In genomic region chr9:89282248-89282968, GRCh38 we compare ENCODE assay signal across 8 cellular contexts. TPM values are rescaled to one million over a fixed set of nuclear protein-coding genes. Genes with fewer than 3 reads are reported as not detected.
DNase-seq lines count a peak whose midpoint lies in the region; ATAC-seq and TF ChIP-seq lines count a peak whose summit lies in the region.
"Not testable (repeated sequence)": the region's sequence is repeated elsewhere in the genome, so short reads cannot be mapped to it uniquely, and the experiment has no call there.

No MANE protein-coding gene starts in this region.

- not testable (repeated sequence) for H3K4me2 ChIP-seq in IMR-90 (ENCODE audit: low read depth, low read length)

- in situ Hi-C loops in IMR-90 (cut with MboI; ENCODE audit: low sequenced_read_pairs), result not testable (repeated sequence)
- in situ Hi-C loops in astrocyte of the cerebellum (cut with HindIII; ENCODE audit: low sequenced_read_pairs), result loop anchor here (5.0 kb wide), 2 partner anchors 45 to 105 kb away; partner anchors contain the start of gene SHC3

- not testable (repeated sequence) for H3K56ac ChIP-seq in IMR-90 (ENCODE audit: extremely low read depth, insufficient read depth, low read length)

- not testable (repeated sequence) for H2AK5ac ChIP-seq in IMR-90 (ENCODE audit: low read depth, low read length)

- H3K27ac ChIP-seq in IMR-90 (ENCODE audit: insufficient read depth, low read length); rectal smooth muscle tissue (ENCODE audit: low read depth, low read length); testis: not testable (repeated sequence)
- H3K27ac ChIP-seq in WERI-Rb-1, result peak overlapping the region; percentile 41

- POLR2A ChIA-PET in IMR-90 (lab: Charles Lee; ENCODE audit: unreplicated experiment), result not testable (repeated sequence)

- not testable (repeated sequence) for TF ChIP-seq RAD21 in IMR-90 (IDR thresholded peaks at IDR 0.05; ENCODE audit: low read length)

- not testable (repeated sequence) for H3K79me1 ChIP-seq in IMR-90 (ENCODE audit: low read depth in 1 of 2, low read length in 2 of 2)

- not testable (repeated sequence) for H3K9ac ChIP-seq in IMR-90 (ENCODE audit: low read depth, low read length); rectal smooth muscle tissue (ENCODE audit: low read length)

- peak; percentile 47 for ATAC-seq in IMR-90 (ENCODE audit: low read depth)

- not testable (repeated sequence) for H3K4me1 ChIP-seq in BE2C; IMR-90 (ENCODE audit: control insufficient read depth, insufficient read depth, low read length); rectal smooth muscle tissue (ENCODE audit: control insufficient read depth, insufficient read depth, low read length); testis

- CTCF ChIA-PET in IMR-90 (lab: Yijun Ruan, JAX), result interaction anchor here (0.6 kb wide), 2 partner anchors 39 to 766 kb away, joined by 3 to 4 read pairs; no protein-coding TSS in a partner anchor

- dilution Hi-C loops in IMR-90 (cut with HindIII; ENCODE audit: low sequenced_read_pairs, unreplicated experiment), result not testable (repeated sequence)

- H2BK20ac ChIP-seq in IMR-90 (ENCODE audit: low read depth, low read length), result not testable (repeated sequence)

- H2AK9ac ChIP-seq in IMR-90 (replicated peaks; ENCODE audit: low read depth, low read length, poor library complexity), result not testable (repeated sequence)

- H3K14ac ChIP-seq in IMR-90 (replicated peaks; ENCODE audit: low read depth, low read length), result not testable (repeated sequence)

- H3K36me3 ChIP-seq in BE2C; IMR-90 (ENCODE audit: control insufficient read depth, insufficient read depth, low read length); WERI-Rb-1; rectal smooth muscle tissue (ENCODE audit: control insufficient read depth, insufficient read depth, low read length); testis (ENCODE audit: low read depth, missing control alignments): not testable (repeated sequence)

- H3K23ac ChIP-seq in IMR-90 (ENCODE audit: low read depth, low read length), result not testable (repeated sequence)

- BruUV-seq in IMR-90 (replicated peaks; lab: Mats Ljungman, UMichigan), result not testable (repeated sequence)

- peak; percentile 65 for DNase-seq in BE2C
- DNase-seq in IMR-90; astrocyte of the cerebellum (ENCODE audit: low read depth); fibroblast of villous mesenchyme (ENCODE audit: low read depth); testis: not testable (repeated sequence)
- peak; percentile 63 for DNase-seq in WERI-Rb-1
- DNase-seq in left kidney (ENCODE audit: low read depth, low spot score), result peak; percentile 52

- H3K18ac ChIP-seq in IMR-90 (ENCODE audit: low read depth, low read length), result not testable (repeated sequence)

- H2AFZ ChIP-seq in IMR-90 (replicated peaks; ENCODE audit: low read length, poor library complexity), result peak overlapping the region; percentile 41

- not testable (repeated sequence) for H3K27me3 ChIP-seq in BE2C; IMR-90 (ENCODE audit: control insufficient read depth, insufficient read depth, low read length); WERI-Rb-1 (ENCODE audit: insufficient read depth, low read depth, severe bottlenecking); rectal smooth muscle tissue (ENCODE audit: control insufficient read depth, insufficient read depth, low read length); testis

- not testable (repeated sequence) for H3K9me1 ChIP-seq in IMR-90 (ENCODE audit: insufficient read depth, low read length)

- H4K91ac ChIP-seq in IMR-90 (ENCODE audit: insufficient read depth, low read depth, low read length), result not testable (repeated sequence)

- not testable (repeated sequence) for H2BK5ac ChIP-seq in IMR-90 (ENCODE audit: low read depth, low read length, poor library complexity, severe bottlenecking)

- not testable (repeated sequence) for H4K20me1 ChIP-seq in IMR-90 (ENCODE audit: insufficient read depth, low read length)

- not testable (repeated sequence) for TF ChIP-seq CTCF in BE2C (IDR thresholded peaks at IDR 0.05; ENCODE audit: low read depth, low read length); IMR-90 (conservative IDR thresholded peaks at IDR 0.05; ENCODE audit: low read depth, low read length); WERI-Rb-1 (IDR thresholded peaks at IDR 0.05; ENCODE audit: low read depth, low read length); astrocyte of the cerebellum (IDR thresholded peaks at IDR 0.05; ENCODE audit: low read depth, low read length, missing control alignments); fibroblast of villous mesenchyme (IDR thresholded peaks at IDR 0.05; ENCODE audit: insufficient read depth, low read depth, low read length); testis (IDR thresholded peaks at IDR 0.05)

- H3K4ac ChIP-seq in IMR-90 (ENCODE audit: low read depth, low read length), result not testable (repeated sequence)

- H3K4me3 ChIP-seq in BE2C (ENCODE audit: low read depth, low read length) (peak overlapping the region; percentile 34), WERI-Rb-1 (ENCODE audit: low read depth, low read length) (peak overlapping the region; percentile 42), astrocyte of the cerebellum (ENCODE audit: low read depth, low read length) (peak overlapping the region; percentile 17), fibroblast of villous mesenchyme (ENCODE audit: low read depth, low read length) (peak overlapping the region; percentile 23), rectal smooth muscle tissue (ENCODE audit: low read length) (peak overlapping the region; percentile 8), testis (peak overlapping the region; percentile 42 to 51)
- H3K4me3 ChIP-seq in IMR-90 (ENCODE audit: insufficient read depth, low read depth, low read length), result not testable (repeated sequence)

- H2BK15ac ChIP-seq in IMR-90 (ENCODE audit: low read depth, low read length), result not testable (repeated sequence)

- H2BK120ac ChIP-seq in IMR-90 (ENCODE audit: low read depth, low read length), result not testable (repeated sequence)

- WGBS in IMR-90 (ENCODE audit: extremely low coverage in 2 of 2, insufficient read length in 1 of 2), 2 experiments, result 37% methylated on average over 5 of the region's 42 CpGs; no CpG with 5 or more reads in 1 of the 2 experiments
- WGBS in testis, 2 donors, result 50 to 60% methylated on average over 9 to 42 of the region's 42 CpGs

- not testable (repeated sequence) for TF ChIP-seq POLR2A in IMR-90 (IDR thresholded peaks at IDR 0.05; ENCODE audit: low read depth, low read length); testis (IDR thresholded peaks at IDR 0.05)

- H4K5ac ChIP-seq in IMR-90 (ENCODE audit: low read depth, low read length), result not testable (repeated sequence)

- intact Hi-C loops in IMR-90 (cut with micrococcal nuclease); testis (cut with DNase I; ENCODE audit: low total_unique reads): not testable (repeated sequence)

- not testable (repeated sequence) for H4K8ac ChIP-seq in IMR-90 (ENCODE audit: low read depth in 2 of 2, low read length in 2 of 2)

- H3K9me3 ChIP-seq in BE2C; IMR-90 (ENCODE audit: control insufficient read depth, insufficient read depth, low read length); WERI-Rb-1 (ENCODE audit: severe bottlenecking); testis: not testable (repeated sequence)

RNA-seq across cellular contexts. Expression of gene CKS2, which starts 28.6 kb away (rescaled TPM):
- polyA plus RNA-seq in BE2C (2012; ENCODE audit: insufficient read depth, insufficient read length, low read depth), result 83.5 TPM
- total RNA-seq in IMR-90 (2012; rRNA removed) (192 and 322 TPM in 2 replicates), fibroblast of villous mesenchyme (78.0 and 228 TPM in 2 replicates), testis (100 to 1,000 TPM; 200 to 222 TPM)
- polyA plus RNA-seq in IMR-90 (2012; rRNA removed) (261 and 325 TPM in 2 replicates), testis (ENCODE audit: insufficient read depth, low read depth, low replicate concordance) (415 TPM)
- polyA plus RNA-seq in IMR-90 (2012; cell fraction: cytosol; rRNA removed), result 28.4 and 79.6 TPM in 2 replicates
- 30.5 and 89.8 TPM in 2 replicates for polyA plus RNA-seq in IMR-90 (2012; cell fraction: nucleus; rRNA removed; ENCODE audit: low replicate concordance)

RNA-seq across cellular contexts. Expression of gene SECISBP2, which starts 35.9 kb away (rescaled TPM):
- polyA plus RNA-seq in BE2C (2012; ENCODE audit: insufficient read depth, insufficient read length, low read depth), result 45.0 TPM
- total RNA-seq in IMR-90 (2012; rRNA removed) (18.8 and 19.7 TPM in 2 replicates), fibroblast of villous mesenchyme (23.3 and 27.4 TPM in 2 replicates), testis (100 to 1,000 TPM; 127 to 176 TPM)
- polyA plus RNA-seq in IMR-90 (2012; rRNA removed) (14.4 and 16.4 TPM in 2 replicates), testis (ENCODE audit: insufficient read depth, low read depth, low replicate concordance) (145 TPM)
- polyA plus RNA-seq in IMR-90 (2012; cell fraction: cytosol; rRNA removed), result 5.2 and 5.9 TPM in 2 replicates
- polyA plus RNA-seq in IMR-90 (2012; cell fraction: nucleus; rRNA removed; ENCODE audit: low replicate concordance), result 28.0 and 65.2 TPM in 2 replicates
